Comparison of ENCODE assay signal across 12 cellular contexts in genomic region chr11:11731311-11732083, GRCh38.
DNase-seq lines count a peak whose midpoint lies in the region; TF ChIP-seq lines count a peak whose summit lies in the region.
"Had no signal": no experiment of that assay in that cellular context is flagged by ENCODE, and none has a peak within 500 bp of the region (broad histone marks: within the 10 kb centered on the region; RNA-seq: fewer than 3 reads in every experiment).

No MANE protein-coding gene starts in this region.

- no peaks in the 10 kb centered on the region for H3K79me2 ChIP-seq in smooth muscle cell (ENCODE audit: low read depth)

- WGBS in esophagus squamous epithelium, 2 donors, result 25 to 36% methylated on average over 4 to 6 of the region's 6 CpGs
- WGBS in smooth muscle cell (ENCODE audit: low lambda C conversion rate), result 57% methylated on average over 6 of the region's 6 CpGs

- no peak overlapping the region for H2AFZ ChIP-seq in smooth muscle cell (ENCODE audit: low read depth)

- POLR2A ChIA-PET in AG04449 (lab: Yijun Ruan, JAX), result no interaction called here
- POLR2A ChIA-PET in activated CD4-positive, alpha-beta T cell treated with anti-CD3 and anti-CD28 coated beads, Interleukin-2, amount 10 ng/mL, durations not matched to agents 7 days and 5 days (lab: Charles Lee), result no interaction called here

- no peak overlapping the region for H3K4me2 ChIP-seq in smooth muscle cell

- no peak overlapping the region for H3K27ac ChIP-seq in esophagus squamous epithelium
- no peak overlapping the region for H3K27ac ChIP-seq in smooth muscle cell (ENCODE audit: low read depth)

- no peaks in the 10 kb centered on the region for H3K36me3 Mint-ChIP-seq in activated CD4-positive, alpha-beta T cell treated with anti-CD3 and anti-CD28 coated beads, Interleukin-2, amount 10 ng/mL, durations not matched to agents 7 days and 5 days (ENCODE audit: low read depth)

- peaks cover 12% of the 10 kb centered on the region for H3K27me3 Mint-ChIP-seq in activated CD4-positive, alpha-beta T cell treated with anti-CD3 and anti-CD28 coated beads, Interleukin-2, amount 10 ng/mL, durations not matched to agents 7 days and 5 days

- no peak overlapping the region for H3K27ac Mint-ChIP-seq in activated CD4-positive, alpha-beta T cell treated with anti-CD3 and anti-CD28 coated beads, Interleukin-2, amount 10 ng/mL, durations not matched to agents 7 days and 5 days
- H3K27ac Mint-ChIP-seq: activated CD8-positive, alpha-beta T cell treated with anti-CD3 and anti-CD28 coated beads, Interleukin-2, amount 10 ng/mL, durations not matched to agents 7 days and 5 days had no signal

- intact Hi-C loops in esophagus squamous epithelium (cut with DNase I), result no loop called here

- H3K9me3 Mint-ChIP-seq in activated CD4-positive, alpha-beta T cell treated with anti-CD3 and anti-CD28 coated beads, Interleukin-2, amount 10 ng/mL, durations not matched to agents 7 days and 5 days, result no peaks in the 10 kb centered on the region
- H3K9me3 Mint-ChIP-seq: central memory CD8-positive, alpha-beta T cell had no signal

- no peak overlapping the region for H3K9ac ChIP-seq in smooth muscle cell (ENCODE audit: low read depth)

- H3K4me3 ChIP-seq in AG04449 (ENCODE audit: low read depth, low read length) (no peak overlapping the region), fibroblast of mammary gland (ENCODE audit: control insufficient read depth, low read depth, low read length) (no peak overlapping the region), esophagus squamous epithelium (no peak overlapping the region), smooth muscle cell (no peak overlapping the region)

- H4K20me1 ChIP-seq in smooth muscle cell (ENCODE audit: low read depth), result no peaks in the 10 kb centered on the region

- no peak for TF ChIP-seq CTCF in AG04449 (IDR thresholded peaks at IDR 0.05; ENCODE audit: insufficient read depth, low read length, missing control alignments)
- TF ChIP-seq CTCF in fibroblast of mammary gland (conservative IDR thresholded peaks at IDR 0.05; ENCODE audit: control insufficient read depth, insufficient read depth, low read depth, low read length), result no peak
- TF ChIP-seq CTCF in esophagus squamous epithelium (IDR thresholded peaks at IDR 0.05), result no peak
- TF ChIP-seq CTCF in smooth muscle cell (IDR thresholded peaks at IDR 0.05; ENCODE audit: borderline replicate concordance, insufficient read depth, poor library complexity, severe bottlenecking), result no peak

- no peaks in the 10 kb centered on the region for H3K36me3 ChIP-seq in esophagus squamous epithelium
- no peaks in the 10 kb centered on the region for H3K36me3 ChIP-seq in smooth muscle cell (ENCODE audit: low read depth)

- H3K4me3 Mint-ChIP-seq in activated CD4-positive, alpha-beta T cell treated with anti-CD3 and anti-CD28 coated beads, Interleukin-2, amount 10 ng/mL, durations not matched to agents 7 days and 5 days, result no peak overlapping the region
- H3K4me3 Mint-ChIP-seq: activated CD8-positive, alpha-beta T cell treated with anti-CD3 and anti-CD28 coated beads, Interleukin-2, amount 10 ng/mL, durations not matched to agents 7 days and 5 days; central memory CD8-positive, alpha-beta T cell had no signal

- no peaks in the 10 kb centered on the region for H3K9me3 ChIP-seq in esophagus squamous epithelium
- H3K9me3 ChIP-seq in smooth muscle cell (replicated peaks; ENCODE audit: low read depth), result no peaks in the 10 kb centered on the region

- no peaks in the 10 kb centered on the region for H3F3A ChIP-seq in smooth muscle cell (ENCODE audit: low read depth)

- CTCF ChIA-PET in AG04449 (lab: Yijun Ruan, JAX), result no interaction called here
- CTCF ChIA-PET in activated CD4-positive, alpha-beta T cell treated with anti-CD3 and anti-CD28 coated beads, Interleukin-2, amount 10 ng/mL, durations not matched to agents 7 days and 5 days (lab: Charles Lee), result interaction anchor here (0.7 kb wide), 1 partner anchor 882 kb away, joined by 3 read pairs; no protein-coding TSS in a partner anchor

- in situ Hi-C loops in G401 (cut with HindIII; ENCODE audit: low sequenced_read_pairs), result no loop called here

- H3K4me1 ChIP-seq in esophagus squamous epithelium, result peaks cover 0 to 7% (median 5%) of the 10 kb centered on the region in 3 donors
- peaks cover 6% of the 10 kb centered on the region for H3K4me1 ChIP-seq in smooth muscle cell (ENCODE audit: low read depth)

- DNase-seq in AG04449 (ENCODE audit: low read depth, low spot score) (peak; percentile 4), HS-27A (ENCODE audit: low read depth) (peak; percentile 59), NCI-H748 (lab: John Stamatoyannopoulos, UW; ENCODE audit: unreplicated experiment) (peak; percentile 92), fibroblast of mammary gland (ENCODE audit: low read depth) (peak; percentile 83), G401 (ENCODE audit: low spot score) (no peak), esophagus squamous epithelium (lab: John Stamatoyannopoulos, UW) (no peak), smooth muscle cell (lab: John Stamatoyannopoulos, UW; ENCODE audit: unreplicated experiment) (no peak)
- no peak for DNase-seq in activated CD4-positive, alpha-beta T cell treated with anti-CD3 and anti-CD28 coated beads, Interleukin-2, amount 10 ng/mL, durations not matched to agents 7 days and 5 days
- DNase-seq: activated CD8-positive, alpha-beta T cell treated with anti-CD3 and anti-CD28 coated beads, Interleukin-2, amount 10 ng/mL, durations not matched to agents 7 days and 5 days; Calu3; stimulated activated CD8-positive, alpha-beta memory T cell treated with anti-CD3 and anti-CD28 coated beads, Interleukin-4, amount 100 ng/mL, for 48 hours had no signal

- no peak for TF ChIP-seq POLR2A in esophagus squamous epithelium (IDR thresholded peaks at IDR 0.05)

- no peaks in the 10 kb centered on the region for H3K4me1 Mint-ChIP-seq in activated CD4-positive, alpha-beta T cell treated with anti-CD3 and anti-CD28 coated beads, Interleukin-2, amount 10 ng/mL, durations not matched to agents 7 days and 5 days
- H3K4me1 Mint-ChIP-seq: central memory CD8-positive, alpha-beta T cell had no signal

- H3K27me3 ChIP-seq in esophagus squamous epithelium (no peaks in the 10 kb centered on the region), smooth muscle cell (ENCODE audit: low read depth) (no peaks in the 10 kb centered on the region)

Comparison
In these comparisons a context has a peak if more than half of its experiments do, and no peak if none do; other contexts are left out.
1. DNase-seq: peak in AG04449 (single experiment), HS-27A (single experiment), NCI-H748 (single experiment) and fibroblast of mammary gland (single experiment); none in G401 (single experiment), activated CD4-positive, alpha-beta T cell treated with anti-CD3 and anti-CD28 coated beads, Interleukin-2, amount 10 ng/mL, durations not matched to agents 7 days and 5 days (single experiment), esophagus squamous epithelium (single experiment) and smooth muscle cell (single experiment).